Comparison of ENCODE assay signal across 8 cellular contexts in genomic region chr15:74842581-74843444, GRCh38. TPM values are rescaled to one million over a fixed set of nuclear protein-coding genes. Genes with fewer than 3 reads are reported as not detected.
A peak's percentile ranks its signal among the peaks of the same experiment; 100 is the strongest.
DNase-seq lines count a peak whose midpoint lies in the region; ATAC-seq and TF ChIP-seq lines count a peak whose summit lies in the region.

Gene ULK3, minus strand, starts transcription at chr15:74843156. Its CDS starts 51 bp downstream, at chr15:74843105.

- H3K9me3 ChIP-seq in spleen = no peaks in the 10 kb centered on the region

- DNase-seq in AG09309 (ENCODE audit: low read depth) (no peak), NCI-H345 (lab: John Stamatoyannopoulos, UW) (peak; percentile 83), caudate nucleus (lab: John Stamatoyannopoulos, UW) (peak in 60 of 61 donors; percentile 25 to 94 (median 86)), immature natural killer cell (peak; percentile 93), spleen (peak; percentile 99)
- peak; percentile 81 to 92 (median 86) for DNase-seq in activated CD4-positive, CD25-positive, alpha-beta regulatory T cell (lab: John Stamatoyannopoulos, UW)

- ATAC-seq in GM19025 (IDR thresholded peaks at IDR 0.05; ENCODE audit: low read depth, unreplicated experiment) (peak; percentile 86), HG03280 (IDR thresholded peaks at IDR 0.05; ENCODE audit: unreplicated experiment) (peak; percentile 81)

- H3K4me1 Mint-ChIP-seq in immature natural killer cell = peaks cover 45 to 54% of the 10 kb centered on the region in 2 donors

- TF ChIP-seq CTCF in AG09309 (IDR thresholded peaks at IDR 0.05; ENCODE audit: control insufficient read depth, insufficient read depth, low read depth, low read length, missing control alignments) (peak; percentile 41), spleen (IDR thresholded peaks at IDR 0.05 in 8 of 11, conservative IDR thresholded peaks at IDR 0.05 in 3 of 11) (peak; percentile 54 to 94 (median 81))

- H3K36me3 ChIP-seq in spleen = peaks cover 2 to 81% (median 33%) of the 10 kb centered on the region in 6 donors

- H3K27me3 ChIP-seq in spleen (replicated peaks in 1 of 7) = no peaks in the 10 kb centered on the region

- H3K4me1 ChIP-seq in spleen = peaks cover 16 to 61% (median 47%) of the 10 kb centered on the region in 6 donors

- 0 to 4% (median 1%) methylated on average over 14 to 84 of the region's 84 CpGs for WGBS in spleen, 5 donors

- peak within 1 kb of the TSS; percentile 85 to 94 (median 88) for H3K4me3 Mint-ChIP-seq in immature natural killer cell

- peak within 1 kb of the TSS; percentile 87 to 97 (median 94) for H3K27ac Mint-ChIP-seq in immature natural killer cell

- H3K27ac ChIP-seq in caudate nucleus (ENCODE audit: low read depth, low read length) = peak within 1 kb of the TSS; percentile 81
- H3K27ac ChIP-seq in spleen = peak within 1 kb of the TSS; percentile 76 to 92 (median 88)

- H3K27me3 Mint-ChIP-seq in immature natural killer cell (ENCODE audit: low read depth in 3 of 3) = peaks cover 0 to 7% (median 7%) of the 10 kb centered on the region in 3 donors

- peaks cover 4 to 12% (median 7%) of the 10 kb centered on the region in 3 donors for H3K36me3 Mint-ChIP-seq in immature natural killer cell

- H3K9me3 Mint-ChIP-seq in immature natural killer cell = no peaks in the 10 kb centered on the region

- intact Hi-C loops in spleen (cut with DNase I; ENCODE audit: low total_unique reads) = loop anchor here (5.0 kb wide), 2 partner anchors 59 to 61 kb away; partner anchors contain the start of gene CSK

- peak in 1 of 3 donors; percentile 44 for TF ChIP-seq POLR2A in spleen (IDR thresholded peaks at IDR 0.05)

- H3K4me3 ChIP-seq in AG09309 (ENCODE audit: control insufficient read depth, low read depth, low read length) = peak within 1 kb of the TSS; percentile 96
- H3K4me3 ChIP-seq in spleen = peak within 1 kb of the TSS; percentile 71 to 95 (median 89)

RNA-seq across cellular contexts. Expression of gene ULK3, which starts in this region (rescaled TPM):
- polyA plus RNA-seq in immature natural killer cell (10 to 100 TPM; 26.0 to 48.4 (median 32.0) TPM), spleen (10 to 100 TPM; 33.2 to 71.5 (median 64.7) TPM)
- 10 to 100 TPM; 51.7 to 74.6 (median 57.7) TPM for total RNA-seq in spleen
